1 cellular context compared by ENCODE assay signal in the genomic region with DNA sequence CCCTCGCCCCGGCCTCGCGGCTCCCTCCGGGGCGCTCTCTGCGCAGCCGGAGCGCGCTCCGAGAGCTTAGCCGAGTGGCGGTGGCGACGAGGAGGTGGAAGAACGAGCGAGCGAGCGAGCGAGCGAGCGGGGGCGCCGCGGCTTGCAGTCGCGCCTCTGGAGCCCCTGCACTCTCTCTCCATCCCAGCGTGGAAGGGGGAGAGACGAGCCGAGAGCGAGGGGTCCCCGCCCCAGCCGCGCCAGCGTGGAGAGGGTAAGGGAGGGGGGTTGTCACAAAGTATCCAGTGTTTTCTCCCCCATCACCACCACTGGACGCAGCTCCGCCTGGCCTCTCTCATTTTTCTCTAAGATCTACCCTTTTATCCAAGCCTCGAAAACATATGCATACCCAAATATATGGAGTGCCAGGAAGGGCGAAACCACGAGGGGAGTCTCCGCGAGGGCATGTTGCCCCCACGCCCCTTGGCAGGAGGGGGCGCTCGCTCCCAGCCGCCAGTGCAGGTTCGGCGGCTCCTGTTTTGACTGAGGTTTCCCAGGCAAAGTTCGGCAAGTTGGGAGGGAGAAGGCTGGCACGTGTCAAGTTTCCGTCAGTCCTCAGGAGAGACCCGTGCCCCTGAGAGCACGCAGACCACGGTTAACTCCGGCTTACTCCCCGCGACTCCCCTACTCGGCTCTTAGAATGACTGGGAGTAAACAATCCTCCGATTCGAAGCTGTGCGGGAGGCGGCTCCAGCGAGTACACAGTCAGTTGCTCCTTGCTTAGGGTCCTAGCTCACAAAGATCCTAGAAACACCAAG.
A peak's percentile ranks its signal among the peaks of the same experiment; 100 is the strongest.
TF ChIP-seq lines count a peak whose summit lies in the region.

No MANE protein-coding gene starts in this region.

TF ChIP-seq in HepG2, 621 proteins besides CTCF, POLR2A, EP300 and RAD21 (continued from another document and continues in another):
- TF ChIP-seq, protein P1, sequence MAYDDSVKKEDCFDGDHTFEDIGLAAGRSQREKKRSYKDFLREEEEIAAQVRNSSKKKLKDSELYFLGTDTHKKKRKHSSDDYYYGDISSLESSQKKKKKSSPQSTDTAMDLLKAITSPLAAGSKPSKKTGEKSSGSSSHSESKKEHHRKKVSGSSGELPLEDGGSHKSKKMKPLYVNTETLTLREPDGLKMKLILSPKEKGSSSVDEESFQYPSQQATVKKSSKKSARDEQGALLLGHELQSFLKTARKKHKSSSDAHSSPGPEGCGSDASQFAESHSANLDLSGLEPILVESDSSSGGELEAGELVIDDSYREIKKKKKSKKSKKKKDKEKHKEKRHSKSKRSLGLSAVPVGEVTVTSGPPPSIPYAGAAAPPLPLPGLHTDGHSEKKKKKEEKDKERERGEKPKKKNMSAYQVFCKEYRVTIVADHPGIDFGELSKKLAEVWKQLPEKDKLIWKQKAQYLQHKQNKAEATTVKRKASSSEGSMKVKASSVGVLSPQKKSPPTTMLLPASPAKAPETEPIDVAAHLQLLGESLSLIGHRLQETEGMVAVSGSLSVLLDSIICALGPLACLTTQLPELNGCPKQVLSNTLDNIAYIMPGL (CRISPR knock-in tag; IDR thresholded peaks at IDR 0.05; ENCODE audit: borderline replicate concordance in 1 of 2, low read depth in 1 of 2), result peak; percentile 25 to 46; a peak in 2 of 4 replicates
- TF ChIP-seq FIP1L1 (IDR thresholded peaks at IDR 0.05; ENCODE audit: borderline replicate concordance, insufficient read depth, low read depth, low read length) (no peak), NFKB2 (CRISPR knock-in tag; IDR thresholded peaks at IDR 0.05; ENCODE audit: borderline replicate concordance) (peak; percentile 31; the same call in 1 of the 2 replicates), TEAD3 (CRISPR knock-in tag; optimal IDR thresholded peaks at IDR 0.05; ENCODE audit: borderline replicate concordance) (peak; percentile 11), FOXK1 (CRISPR knock-in tag; IDR thresholded peaks at IDR 0.05; ENCODE audit: borderline replicate concordance, low read depth) (0 out of 2 replicates have a peak, but pooled peaks have one; percentile 29), ZNF263 (CRISPR knock-in tag; IDR thresholded peaks at IDR 0.05) (0 out of 2 replicates have a peak, but pooled peaks have one; percentile 29), ARHGAP35 (CRISPR knock-in tag; IDR thresholded peaks at IDR 0.05; ENCODE audit: borderline replicate concordance) (no peak; the same call in 1 of the 2 replicates), ZMYM2 (CRISPR knock-in tag; IDR thresholded peaks at IDR 0.05) (0 out of 2 replicates have a peak, but pooled peaks have one; percentile 22), ZSCAN25 (CRISPR knock-in tag; IDR thresholded peaks at IDR 0.05) (0 out of 2 replicates have a peak, but pooled peaks have one; percentile 38), HNRNPLL (IDR thresholded peaks at IDR 0.05; ENCODE audit: low read depth, low read length, poor library complexity, severe bottlenecking) (peak; percentile 85), FOXO1 (CRISPR knock-in tag; IDR thresholded peaks at IDR 0.05) (no peak), MAZ (IDR thresholded peaks at IDR 0.05; ENCODE audit: borderline replicate concordance, low read depth, low read length) (0 out of 2 replicates have a peak, but pooled peaks have one; percentile 43), MAZ (CRISPR knock-in tag; IDR thresholded peaks at IDR 0.05; ENCODE audit: low read depth) (no peak), ZNF788 (CRISPR knock-in tag; IDR thresholded peaks at IDR 0.05; ENCODE audit: borderline replicate concordance) (peak; percentile 58; the same call in 1 of the 2 replicates), MED13 (CRISPR knock-in tag; IDR thresholded peaks at IDR 0.05) (no peak), HOXA5 (CRISPR knock-in tag; IDR thresholded peaks at IDR 0.05) (0 out of 2 replicates have a peak, but pooled peaks have one; percentile 34), ZFP1 (CRISPR knock-in tag; IDR thresholded peaks at IDR 0.05) (no peak), ZNF652 (CRISPR knock-in tag; IDR thresholded peaks at IDR 0.05; ENCODE audit: borderline replicate concordance, low read depth) (no peak), ZNF446 (CRISPR knock-in tag; IDR thresholded peaks at IDR 0.05) (no peak), NAIF1 (CRISPR knock-in tag; IDR thresholded peaks at IDR 0.05; ENCODE audit: borderline replicate concordance) (no peak), NBN (conservative IDR thresholded peaks at IDR 0.05) (no peak), ISL2 (CRISPR knock-in tag; IDR thresholded peaks at IDR 0.05) (peak; percentile 32; the same call in 1 of the 2 replicates), ZNF430 (CRISPR knock-in tag; IDR thresholded peaks at IDR 0.05) (0 out of 2 replicates have a peak, but pooled peaks have one; percentile 34), ZNF501 (CRISPR knock-in tag; IDR thresholded peaks at IDR 0.05) (0 out of 2 replicates have a peak, but pooled peaks have one; percentile 25), SIN3B (IDR thresholded peaks at IDR 0.05; ENCODE audit: low read length) (no peak), EZH2 (conservative IDR thresholded peaks at IDR 0.05; ENCODE audit: low read depth, low read length) (peak; percentile 74; the same call in 1 of the 2 replicates)
- TF ChIP-seq, protein P2, sequence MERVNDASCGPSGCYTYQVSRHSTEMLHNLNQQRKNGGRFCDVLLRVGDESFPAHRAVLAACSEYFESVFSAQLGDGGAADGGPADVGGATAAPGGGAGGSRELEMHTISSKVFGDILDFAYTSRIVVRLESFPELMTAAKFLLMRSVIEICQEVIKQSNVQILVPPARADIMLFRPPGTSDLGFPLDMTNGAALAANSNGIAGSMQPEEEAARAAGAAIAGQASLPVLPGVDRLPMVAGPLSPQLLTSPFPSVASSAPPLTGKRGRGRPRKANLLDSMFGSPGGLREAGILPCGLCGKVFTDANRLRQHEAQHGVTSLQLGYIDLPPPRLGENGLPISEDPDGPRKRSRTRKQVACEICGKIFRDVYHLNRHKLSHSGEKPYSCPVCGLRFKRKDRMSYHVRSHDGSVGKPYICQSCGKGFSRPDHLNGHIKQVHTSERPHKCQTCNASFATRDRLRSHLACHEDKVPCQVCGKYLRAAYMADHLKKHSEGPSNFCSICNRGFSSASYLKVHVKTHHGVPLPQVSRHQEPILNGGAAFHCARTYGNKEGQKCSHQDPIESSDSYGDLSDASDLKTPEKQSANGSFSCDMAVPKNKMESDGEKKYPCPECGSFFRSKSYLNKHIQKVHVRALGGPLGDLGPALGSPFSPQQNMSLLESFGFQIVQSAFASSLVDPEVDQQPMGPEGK (CRISPR knock-in tag; IDR thresholded peaks at IDR 0.05), result peak; percentile 74
- TF ChIP-seq, protein P3, sequence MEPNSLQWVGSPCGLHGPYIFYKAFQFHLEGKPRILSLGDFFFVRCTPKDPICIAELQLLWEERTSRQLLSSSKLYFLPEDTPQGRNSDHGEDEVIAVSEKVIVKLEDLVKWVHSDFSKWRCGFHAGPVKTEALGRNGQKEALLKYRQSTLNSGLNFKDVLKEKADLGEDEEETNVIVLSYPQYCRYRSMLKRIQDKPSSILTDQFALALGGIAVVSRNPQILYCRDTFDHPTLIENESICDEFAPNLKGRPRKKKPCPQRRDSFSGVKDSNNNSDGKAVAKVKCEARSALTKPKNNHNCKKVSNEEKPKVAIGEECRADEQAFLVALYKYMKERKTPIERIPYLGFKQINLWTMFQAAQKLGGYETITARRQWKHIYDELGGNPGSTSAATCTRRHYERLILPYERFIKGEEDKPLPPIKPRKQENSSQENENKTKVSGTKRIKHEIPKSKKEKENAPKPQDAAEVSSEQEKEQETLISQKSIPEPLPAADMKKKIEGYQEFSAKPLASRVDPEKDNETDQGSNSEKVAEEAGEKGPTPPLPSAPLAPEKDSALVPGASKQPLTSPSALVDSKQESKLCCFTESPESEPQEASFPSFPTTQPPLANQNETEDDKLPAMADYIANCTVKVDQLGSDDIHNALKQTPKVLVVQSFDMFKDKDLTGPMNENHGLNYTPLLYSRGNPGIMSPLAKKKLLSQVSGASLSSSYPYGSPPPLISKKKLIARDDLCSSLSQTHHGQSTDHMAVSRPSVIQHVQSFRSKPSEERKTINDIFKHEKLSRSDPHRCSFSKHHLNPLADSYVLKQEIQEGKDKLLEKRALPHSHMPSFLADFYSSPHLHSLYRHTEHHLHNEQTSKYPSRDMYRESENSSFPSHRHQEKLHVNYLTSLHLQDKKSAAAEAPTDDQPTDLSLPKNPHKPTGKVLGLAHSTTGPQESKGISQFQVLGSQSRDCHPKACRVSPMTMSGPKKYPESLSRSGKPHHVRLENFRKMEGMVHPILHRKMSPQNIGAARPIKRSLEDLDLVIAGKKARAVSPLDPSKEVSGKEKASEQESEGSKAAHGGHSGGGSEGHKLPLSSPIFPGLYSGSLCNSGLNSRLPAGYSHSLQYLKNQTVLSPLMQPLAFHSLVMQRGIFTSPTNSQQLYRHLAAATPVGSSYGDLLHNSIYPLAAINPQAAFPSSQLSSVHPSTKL (CRISPR knock-in tag; IDR thresholded peaks at IDR 0.05), result peak; percentile 8; the same call in 1 of the 2 replicates
- TF ChIP-seq, protein P4, sequence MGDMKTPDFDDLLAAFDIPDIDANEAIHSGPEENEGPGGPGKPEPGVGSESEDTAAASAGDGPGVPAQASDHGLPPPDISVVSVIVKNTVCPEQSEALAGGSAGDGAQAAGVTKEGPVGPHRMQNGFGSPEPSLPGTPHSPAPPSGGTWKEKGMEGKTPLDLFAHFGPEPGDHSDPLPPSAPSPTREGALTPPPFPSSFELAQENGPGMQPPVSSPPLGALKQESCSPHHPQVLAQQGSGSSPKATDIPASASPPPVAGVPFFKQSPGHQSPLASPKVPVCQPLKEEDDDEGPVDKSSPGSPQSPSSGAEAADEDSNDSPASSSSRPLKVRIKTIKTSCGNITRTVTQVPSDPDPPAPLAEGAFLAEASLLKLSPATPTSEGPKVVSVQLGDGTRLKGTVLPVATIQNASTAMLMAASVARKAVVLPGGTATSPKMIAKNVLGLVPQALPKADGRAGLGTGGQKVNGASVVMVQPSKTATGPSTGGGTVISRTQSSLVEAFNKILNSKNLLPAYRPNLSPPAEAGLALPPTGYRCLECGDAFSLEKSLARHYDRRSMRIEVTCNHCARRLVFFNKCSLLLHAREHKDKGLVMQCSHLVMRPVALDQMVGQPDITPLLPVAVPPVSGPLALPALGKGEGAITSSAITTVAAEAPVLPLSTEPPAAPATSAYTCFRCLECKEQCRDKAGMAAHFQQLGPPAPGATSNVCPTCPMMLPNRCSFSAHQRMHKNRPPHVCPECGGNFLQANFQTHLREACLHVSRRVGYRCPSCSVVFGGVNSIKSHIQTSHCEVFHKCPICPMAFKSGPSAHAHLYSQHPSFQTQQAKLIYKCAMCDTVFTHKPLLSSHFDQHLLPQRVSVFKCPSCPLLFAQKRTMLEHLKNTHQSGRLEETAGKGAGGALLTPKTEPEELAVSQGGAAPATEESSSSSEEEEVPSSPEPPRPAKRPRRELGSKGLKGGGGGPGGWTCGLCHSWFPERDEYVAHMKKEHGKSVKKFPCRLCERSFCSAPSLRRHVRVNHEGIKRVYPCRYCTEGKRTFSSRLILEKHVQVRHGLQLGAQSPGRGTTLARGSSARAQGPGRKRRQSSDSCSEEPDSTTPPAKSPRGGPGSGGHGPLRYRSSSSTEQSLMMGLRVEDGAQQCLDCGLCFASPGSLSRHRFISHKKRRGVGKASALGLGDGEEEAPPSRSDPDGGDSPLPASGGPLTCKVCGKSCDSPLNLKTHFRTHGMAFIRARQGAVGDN (CRISPR knock-in tag; IDR thresholded peaks at IDR 0.05), result peak; percentile 27; the same call in 1 of the 2 replicates
- TF ChIP-seq, protein P5, sequence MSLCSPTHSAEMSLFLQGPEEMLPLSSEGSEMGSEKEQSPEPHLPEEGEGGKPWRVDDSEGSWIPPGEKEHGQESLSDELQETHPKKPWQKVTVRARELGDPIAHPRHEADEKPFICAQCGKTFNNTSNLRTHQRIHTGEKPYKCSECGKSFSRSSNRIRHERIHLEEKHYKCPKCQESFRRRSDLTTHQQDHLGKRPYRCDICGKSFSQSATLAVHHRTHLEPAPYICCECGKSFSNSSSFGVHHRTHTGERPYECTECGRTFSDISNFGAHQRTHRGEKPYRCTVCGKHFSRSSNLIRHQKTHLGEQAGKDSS (CRISPR knock-in tag; IDR thresholded peaks at IDR 0.05; ENCODE audit: borderline replicate concordance, low read depth), result no peak
- TF ChIP-seq, protein P6, sequence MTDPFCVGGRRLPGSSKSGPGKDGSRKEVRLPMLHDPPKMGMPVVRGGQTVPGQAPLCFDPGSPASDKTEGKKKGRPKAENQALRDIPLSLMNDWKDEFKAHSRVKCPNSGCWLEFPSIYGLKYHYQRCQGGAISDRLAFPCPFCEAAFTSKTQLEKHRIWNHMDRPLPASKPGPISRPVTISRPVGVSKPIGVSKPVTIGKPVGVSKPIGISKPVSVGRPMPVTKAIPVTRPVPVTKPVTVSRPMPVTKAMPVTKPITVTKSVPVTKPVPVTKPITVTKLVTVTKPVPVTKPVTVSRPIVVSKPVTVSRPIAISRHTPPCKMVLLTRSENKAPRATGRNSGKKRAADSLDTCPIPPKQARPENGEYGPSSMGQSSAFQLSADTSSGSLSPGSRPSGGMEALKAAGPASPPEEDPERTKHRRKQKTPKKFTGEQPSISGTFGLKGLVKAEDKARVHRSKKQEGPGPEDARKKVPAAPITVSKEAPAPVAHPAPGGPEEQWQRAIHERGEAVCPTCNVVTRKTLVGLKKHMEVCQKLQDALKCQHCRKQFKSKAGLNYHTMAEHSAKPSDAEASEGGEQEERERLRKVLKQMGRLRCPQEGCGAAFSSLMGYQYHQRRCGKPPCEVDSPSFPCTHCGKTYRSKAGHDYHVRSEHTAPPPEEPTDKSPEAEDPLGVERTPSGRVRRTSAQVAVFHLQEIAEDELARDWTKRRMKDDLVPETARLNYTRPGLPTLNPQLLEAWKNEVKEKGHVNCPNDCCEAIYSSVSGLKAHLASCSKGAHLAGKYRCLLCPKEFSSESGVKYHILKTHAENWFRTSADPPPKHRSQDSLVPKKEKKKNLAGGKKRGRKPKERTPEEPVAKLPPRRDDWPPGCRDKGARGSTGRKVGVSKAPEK (CRISPR knock-in tag; IDR thresholded peaks at IDR 0.05; ENCODE audit: borderline replicate concordance), result peak; percentile 94
- TF ChIP-seq, protein P7, sequence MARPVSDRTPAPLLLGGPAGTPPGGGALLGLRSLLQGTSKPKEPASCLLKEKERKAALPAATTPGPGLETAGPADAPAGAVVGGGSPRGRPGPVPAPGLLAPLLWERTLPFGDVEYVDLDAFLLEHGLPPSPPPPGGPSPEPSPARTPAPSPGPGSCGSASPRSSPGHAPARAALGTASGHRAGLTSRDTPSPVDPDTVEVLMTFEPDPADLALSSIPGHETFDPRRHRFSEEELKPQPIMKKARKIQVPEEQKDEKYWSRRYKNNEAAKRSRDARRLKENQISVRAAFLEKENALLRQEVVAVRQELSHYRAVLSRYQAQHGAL (CRISPR knock-in tag; IDR thresholded peaks at IDR 0.05; ENCODE audit: not compliant biosample characterization), result no peak
- TF ChIP-seq, protein P8, sequence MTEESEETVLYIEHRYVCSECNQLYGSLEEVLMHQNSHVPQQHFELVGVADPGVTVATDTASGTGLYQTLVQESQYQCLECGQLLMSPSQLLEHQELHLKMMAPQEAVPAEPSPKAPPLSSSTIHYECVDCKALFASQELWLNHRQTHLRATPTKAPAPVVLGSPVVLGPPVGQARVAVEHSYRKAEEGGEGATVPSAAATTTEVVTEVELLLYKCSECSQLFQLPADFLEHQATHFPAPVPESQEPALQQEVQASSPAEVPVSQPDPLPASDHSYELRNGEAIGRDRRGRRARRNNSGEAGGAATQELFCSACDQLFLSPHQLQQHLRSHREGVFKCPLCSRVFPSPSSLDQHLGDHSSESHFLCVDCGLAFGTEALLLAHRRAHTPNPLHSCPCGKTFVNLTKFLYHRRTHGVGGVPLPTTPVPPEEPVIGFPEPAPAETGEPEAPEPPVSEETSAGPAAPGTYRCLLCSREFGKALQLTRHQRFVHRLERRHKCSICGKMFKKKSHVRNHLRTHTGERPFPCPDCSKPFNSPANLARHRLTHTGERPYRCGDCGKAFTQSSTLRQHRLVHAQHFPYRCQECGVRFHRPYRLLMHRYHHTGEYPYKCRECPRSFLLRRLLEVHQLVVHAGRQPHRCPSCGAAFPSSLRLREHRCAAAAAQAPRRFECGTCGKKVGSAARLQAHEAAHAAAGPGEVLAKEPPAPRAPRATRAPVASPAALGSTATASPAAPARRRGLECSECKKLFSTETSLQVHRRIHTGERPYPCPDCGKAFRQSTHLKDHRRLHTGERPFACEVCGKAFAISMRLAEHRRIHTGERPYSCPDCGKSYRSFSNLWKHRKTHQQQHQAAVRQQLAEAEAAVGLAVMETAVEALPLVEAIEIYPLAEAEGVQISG (CRISPR knock-in tag; IDR thresholded peaks at IDR 0.05), result peak; percentile 24; the same call in 1 of the 2 replicates
